22 cellular contexts compared by ENCODE assay signal in genomic region chr2:71340176-71340575, GRCh38. TPM values are rescaled to one million over a fixed set of nuclear protein-coding genes. Genes with fewer than 3 reads are reported as not detected.
DNase-seq lines count a peak whose midpoint lies in the region; ATAC-seq, FAIRE-seq and TF ChIP-seq lines count a peak whose summit lies in the region.
"Had no signal": no experiment of that assay in that cellular context is flagged by ENCODE, and none has a peak within 500 bp of the region (broad histone marks: within the 10 kb centered on the region; RNA-seq: fewer than 3 reads in every experiment).

No MANE protein-coding gene starts in this region.

- H3K79me2 ChIP-seq in HepG2 (ENCODE audit: insufficient read depth, low read length), result peaks cover 98% of the 10 kb centered on the region

- intact Hi-C loops in HepG2 (cut with micrococcal nuclease; ENCODE audit: unreplicated experiment) (no loop called here), A673 (cut with micrococcal nuclease; ENCODE audit: unreplicated experiment) (no loop called here)

- H3K36me3 Mint-ChIP-seq in stimulated activated naive CD8-positive, alpha-beta T cell treated with anti-CD3 and anti-CD28 coated beads, Interleukin-15, Interleukin-2, amounts not matched to agents 100 ng/mL and 50 ng/mL, for 24 hours (ENCODE audit: low read depth), result peaks cover 28% of the 10 kb centered on the region

- no peak for ATAC-seq in stimulated activated naive CD8-positive, alpha-beta T cell treated with anti-CD3 and anti-CD28 coated beads, Interleukin-15, Interleukin-2, amounts not matched to agents 100 U/mL and 50 U/mL, for 24 hours
- no peak for ATAC-seq in HepG2
- ATAC-seq in HG03175 (IDR thresholded peaks at IDR 0.05; ENCODE audit: unreplicated experiment), result no peak
- ATAC-seq: Panc1 had no signal

- H3K9ac ChIP-seq in HepG2 (ENCODE audit: insufficient read depth, low read depth, low read length), result no peak overlapping the region
- H3K9ac ChIP-seq: SK-N-SH had no signal

- CTCF ChIA-PET in HepG2 (lab: Yijun Ruan, JAX; ENCODE audit: low intra/inter-chr PET ratio, low total read pairs) (no interaction called here), A673 (lab: Charles Lee) (no interaction called here)

- H2AFZ ChIP-seq in HepG2 (ENCODE audit: low read length), result no peak overlapping the region

- in situ Hi-C loops in HepG2 (cut with HindIII; ENCODE audit: extremely low pct_ligation_motif_present, low pct_unique_long_range_greater_than_20kb), result no loop called here

- POLR2A ChIA-PET in HepG2 (lab: Yijun Ruan, JAX) (interaction anchor here (1.0 kb wide), 1 partner anchor 9 kb away, joined by 9 read pairs; the partner anchor contains the start of gene ZNF638), A673 (lab: Charles Lee; ENCODE audit: low non-redundant PET) (no interaction called here)

- DNase-seq in stimulated activated naive CD8-positive, alpha-beta T cell treated with anti-CD3 and anti-CD28 coated beads, Interleukin-15, Interleukin-2, amounts not matched to agents 100 U/mL and 50 U/mL, for 24 hours, result no peak
- DNase-seq in HepG2 (ENCODE audit: low spot score) (no peak), A673 (ENCODE audit: low spot score) (no peak)
- DNase-seq in NK-92 treated with Interleukin-12 subunit alpha and Interleukin-12 subunit beta, amount 100 ng/mL, for 24 hours (lab: John Stamatoyannopoulos, UW), result no peak
- DNase-seq: COR-L47, HFFc6, KG1, NCI-H1048, NCI-H1436 treated with DMSO at 0.1 percent for 48 hours, NCI-H2029 treated with DMSO at 0.1 percent for 48 hours, NCI-H2227 treated with DMSO at 0.1 percent for 48 hours, NCI-H524, Right ventricle myocardium superior, SK-N-SH had no signal

- BruUV-seq in HepG2 (replicated peaks; lab: Mats Ljungman, UMichigan), result no TSS peak
- BruUV-seq in A673 (replicated peaks; lab: Mats Ljungman, UMichigan), result no TSS peak

- H3K27ac ChIP-seq in VCaP (peak overlapping the region; percentile 13; the same call in 1 of the 2 replicates), HepG2 (ENCODE audit: extremely low read length, insufficient read depth, low read length) (no peak overlapping the region), A673 (ENCODE audit: low read depth, low read length, poor library complexity, severe bottlenecking) (no peak overlapping the region)
- H3K27ac ChIP-seq: C4-2B, HL-60 had no signal

- no peaks in the 10 kb centered on the region for H3K9me3 Mint-ChIP-seq in stimulated activated naive CD8-positive, alpha-beta T cell treated with anti-CD3 and anti-CD28 coated beads, Interleukin-15, Interleukin-2, amounts not matched to agents 100 ng/mL and 50 ng/mL, for 24 hours
- H3K9me3 Mint-ChIP-seq: HFFc6 had no signal

- no peak for FAIRE-seq in HepG2 (lab: Jason Lieb, UNC)
- FAIRE-seq: A204.1, GM19239 had no signal

- H3K27me3 ChIP-seq in HepG2 (ENCODE audit: control insufficient read depth in 1 of 2, insufficient read depth in 2 of 2, low read length in 2 of 2) (no peaks in the 10 kb centered on the region), A673 (replicated peaks; ENCODE audit: insufficient read depth, low read depth, low read length, poor library complexity) (no peaks in the 10 kb centered on the region)

- H4K20me1 ChIP-seq in HepG2 (ENCODE audit: insufficient read depth, low read length), result peaks cover 70% of the 10 kb centered on the region

- peak overlapping the region; percentile 2 for H3K27ac Mint-ChIP-seq in stimulated activated naive CD8-positive, alpha-beta T cell treated with anti-CD3 and anti-CD28 coated beads, Interleukin-15, Interleukin-2, amounts not matched to agents 100 ng/mL and 50 ng/mL, for 24 hours
- H3K27ac Mint-ChIP-seq: HFFc6 had no signal

- H3K4me1 ChIP-seq in HepG2 (ENCODE audit: insufficient read depth, low read length), result peaks cover 53% of the 10 kb centered on the region
- H3K4me1 ChIP-seq in A673 (ENCODE audit: insufficient read depth, low read length, poor library complexity, severe bottlenecking), result peaks cover 20% of the 10 kb centered on the region

- H3K4me3 ChIP-seq in HepG2 (replicated peaks in 1 of 3; ENCODE audit: insufficient read depth in 1 of 3, low read depth in 2 of 3, low read length in 3 of 3) (no peak overlapping the region), A673 (ENCODE audit: low read depth, low read length, poor library complexity, severe bottlenecking) (no peak overlapping the region)

- H3K4me2 ChIP-seq in HepG2 (ENCODE audit: low read depth, low read length), result no peak overlapping the region
- H3K4me2 ChIP-seq: SK-N-SH had no signal

- TF ChIP-seq POLR2A in HepG2 (IDR thresholded peaks at IDR 0.05; ENCODE audit: insufficient read depth in 1 of 2, low read depth in 2 of 2, low read length in 2 of 2), result no peak

- H3K4me3 Mint-ChIP-seq in stimulated activated naive CD8-positive, alpha-beta T cell treated with anti-CD3 and anti-CD28 coated beads, Interleukin-15, Interleukin-2, amounts not matched to agents 100 ng/mL and 50 ng/mL, for 24 hours, result no peak overlapping the region
- H3K4me3 Mint-ChIP-seq: HFFc6 had no signal

- H3K36me3 ChIP-seq in HepG2 (replicated peaks in 1 of 2; ENCODE audit: control insufficient read depth in 1 of 2, insufficient read depth in 2 of 2, low read length in 2 of 2) (peaks cover 2 to 8% of the 10 kb centered on the region in 2 experiments), A673 (ENCODE audit: insufficient read depth, low read length, poor library complexity, severe bottlenecking) (no peaks in the 10 kb centered on the region)

- no peaks in the 10 kb centered on the region for H3K27me3 Mint-ChIP-seq in stimulated activated naive CD8-positive, alpha-beta T cell treated with anti-CD3 and anti-CD28 coated beads, Interleukin-15, Interleukin-2, amounts not matched to agents 100 ng/mL and 50 ng/mL, for 24 hours

- peaks cover 50% of the 10 kb centered on the region for H3K4me1 Mint-ChIP-seq in stimulated activated naive CD8-positive, alpha-beta T cell treated with anti-CD3 and anti-CD28 coated beads, Interleukin-15, Interleukin-2, amounts not matched to agents 100 ng/mL and 50 ng/mL, for 24 hours (ENCODE audit: low read depth)

- no peak for TF ChIP-seq RAD21 in HepG2 (CRISPR knock-in tag; IDR thresholded peaks at IDR 0.05)

- TF ChIP-seq CTCF in VCaP (conservative IDR thresholded peaks at IDR 0.05), result no peak
- TF ChIP-seq CTCF in HepG2 (CRISPR knock-in tag; IDR thresholded peaks at IDR 0.05), result no peak
- no peak for TF ChIP-seq CTCF in A673 (conservative IDR thresholded peaks at IDR 0.05; ENCODE audit: low read depth, low read length)

- 88% methylated on average over 3 of the region's 3 CpGs for WGBS in HepG2 (ENCODE audit: low lambda C conversion rate)

- H3K9me3 ChIP-seq in HepG2 (ENCODE audit: low read length) (no peaks in the 10 kb centered on the region), A673 (ENCODE audit: low read depth, low read length, poor library complexity, severe bottlenecking) (no peaks in the 10 kb centered on the region)
- H3K9me3 ChIP-seq: SK-N-SH had no signal

- TF ChIP-seq EP300 in HepG2 (IDR thresholded peaks at IDR 0.05; ENCODE audit: low read depth in 2 of 2, low read length in 2 of 2) (no peak), HepG2 (CRISPR knock-in tag; IDR thresholded peaks at IDR 0.05; ENCODE audit: borderline replicate concordance) (no peak)

TF ChIP-seq in HepG2, 621 proteins besides CTCF, POLR2A, EP300 and RAD21:
- TF ChIP-seq RBM22 (optimal IDR thresholded peaks at IDR 0.05; ENCODE audit: low read length) (peak; percentile 35), THAP11 (CRISPR knock-in tag; IDR thresholded peaks at IDR 0.05) (no peak)
TF ChIP-seq in HepG2: peak in this region for 1.

RNA-seq across cellular contexts. Expression of gene ZNF638, which starts 8.6 kb away (rescaled TPM):
- total RNA-seq in HepG2 (2016; rRNA removed; fragmentation: Illumina TruSeq; extraction: Trizol) (133 and 144 TPM in 2 replicates), A673 (2021) (113 and 126 TPM in 2 replicates)
- total RNA-seq in HepG2 (2016; cell fraction: cytosol; rRNA removed; fragmentation: Illumina TruSeq; extraction: Trizol; ENCODE audit: low read depth), result 144 and 165 TPM in 2 replicates
- 136 and 142 TPM in 2 replicates for total RNA-seq in HepG2 (2016; cell fraction: insoluble cytoplasmic fraction; rRNA removed; fragmentation: Illumina TruSeq; extraction: Trizol)
- total RNA-seq in HepG2 (2016; cell fraction: membrane; rRNA removed; fragmentation: Illumina TruSeq; extraction: Trizol), result 69.6 and 88.9 TPM in 2 replicates
- total RNA-seq in HepG2 (2016; cell fraction: nucleus; rRNA removed; fragmentation: Illumina TruSeq; extraction: Trizol), result 338 and 339 TPM in 2 replicates
- 79.8 and 92.7 TPM in 2 replicates for polyA plus RNA-seq in HepG2 (2011; rRNA removed)
- 30.4 and 44.2 TPM in 2 replicates for polyA plus RNA-seq in HepG2 (2011; cell fraction: cytosol; rRNA removed)
- 156 and 178 TPM in 2 replicates for polyA plus RNA-seq in HepG2 (2011; cell fraction: nucleus; rRNA removed)
- polyA plus RNA-seq in HepG2 (2012), result 94.6 and 110 TPM in 2 replicates
- polyA plus RNA-seq in HepG2 (2016; cell fraction: cytosol; fragmentation: Illumina TruSeq; extraction: Trizol; ENCODE audit: low read depth), result 8.2 and 8.9 TPM in 2 replicates
- polyA plus RNA-seq in HepG2 (2016; cell fraction: insoluble cytoplasmic fraction; fragmentation: Illumina TruSeq; extraction: Trizol; ENCODE audit: low read depth), result 88.5 and 93.4 TPM in 2 replicates
- polyA plus RNA-seq in HepG2 (2016; cell fraction: membrane; fragmentation: Illumina TruSeq; extraction: Trizol; ENCODE audit: low read depth), result 13.9 and 16.6 TPM in 2 replicates
- 235 and 243 TPM in 2 replicates for polyA plus RNA-seq in HepG2 (2016; cell fraction: nucleus; fragmentation: Illumina TruSeq; extraction: Trizol; ENCODE audit: insufficient read depth, low read depth)
- polyA minus RNA-seq in HepG2 (2011; rRNA and poly(A)+ RNA removed; ENCODE audit: low replicate concordance), result 88.0 and 129 TPM in 2 replicates
- 77.1 and 94.9 TPM in 2 replicates for polyA minus RNA-seq in HepG2 (2011; cell fraction: cytosol; rRNA and poly(A)+ RNA removed)
- 881 and 997 TPM in 2 replicates for polyA minus RNA-seq in HepG2 (2011; cell fraction: nucleus; rRNA and poly(A)+ RNA removed)
